ENCODE assay signal across 23 cellular contexts in genomic region chr21:31879251-31879650, GRCh38. TPM values are rescaled to one million over a fixed set of nuclear protein-coding genes. Genes with fewer than 3 reads are reported as not detected.
DNase-seq lines count a peak whose midpoint lies in the region; ATAC-seq and TF ChIP-seq lines count a peak whose summit lies in the region.
"Had no signal": no experiment of that assay in that cellular context is flagged by ENCODE, and none has a peak within 500 bp of the region (broad histone marks: within the 10 kb centered on the region; RNA-seq: fewer than 3 reads in every experiment).

No MANE protein-coding gene starts in this region.

- no peak overlapping the region for H2AFZ ChIP-seq in Karpas-422 (ENCODE audit: low read length)

- H3K27me3 ChIP-seq in Karpas-422 (ENCODE audit: low read length) = no peaks in the 10 kb centered on the region
- H3K27me3 ChIP-seq in RWPE2 (ENCODE audit: insufficient read depth, poor library complexity, severe bottlenecking) = peaks cover 62% of the 10 kb centered on the region
- no peaks in the 10 kb centered on the region for H3K27me3 ChIP-seq in prostate gland (replicated peaks; ENCODE audit: insufficient read depth)
- peaks cover 25% of the 10 kb centered on the region for H3K27me3 ChIP-seq in A673 (replicated peaks; ENCODE audit: insufficient read depth, low read depth, low read length, poor library complexity)

- H3K4me3 ChIP-seq in Karpas-422 (ENCODE audit: low read length) (no peak overlapping the region), RWPE2 (ENCODE audit: severe bottlenecking) (no peak overlapping the region), prostate gland (no peak overlapping the region), A673 (ENCODE audit: low read depth, low read length, poor library complexity, severe bottlenecking) (no peak overlapping the region)
- H3K4me3 ChIP-seq: gastrocnemius medialis had no signal

- no TSS peak for BruUV-seq in A673 (replicated peaks; lab: Mats Ljungman, UMichigan)

- WGBS in prostate gland = 34% methylated on average over 10 of the region's 10 CpGs

- no peak overlapping the region for H3K4me3 Mint-ChIP-seq in activated CD4-positive, alpha-beta memory T cell treated with anti-CD3 and anti-CD28 coated beads, Interleukin-2, amount 10 ng/mL, durations not matched to agents 7 days and 5 days
- H3K4me3 Mint-ChIP-seq: activated naive CD4-positive, alpha-beta T cell treated with anti-CD3 and anti-CD28 coated beads, Interleukin-2, amount 50 U/mL, for 24 hours; activated T-helper 1 cell treated with anti-CD3 and anti-CD28 coated beads, Interleukin-12 subunit alpha, Interleukin-12 subunit beta, Interleukin-2, Interleukin-4 antibody, amounts not matched to agents 30 ng/mL and 10 ng/mL and 1 ng/mL, durations not matched to agents 14 hours and 24 hours and 36 hours; CD4-positive, CD25-positive, alpha-beta regulatory T cell; naive thymus-derived CD8-positive, alpha-beta T cell; stimulated activated effector memory CD8-positive, alpha-beta T cell treated with anti-CD3 and anti-CD28 coated beads, Interleukin-12 subunit alpha, Interleukin-12 subunit beta, amount 100 ng/mL, for 72 hours; T-helper 1 cell treated with Interleukin-12 subunit alpha and Interleukin-12 subunit beta and Interleukin-4 antibody, amounts not matched to agents 30 μg/mL and 1 μg/mL, for 36 hours had no signal

- ATAC-seq in RWPE2 (ENCODE audit: low read depth) (0 out of 3 replicates have a peak, but pooled peaks have one; percentile 33), HG03565 (IDR thresholded peaks at IDR 0.05; ENCODE audit: unreplicated experiment) (no peak)
- ATAC-seq: naive thymus-derived CD8-positive, alpha-beta T cell; stimulated activated effector memory CD8-positive, alpha-beta T cell treated with anti-CD3 and anti-CD28 coated beads, Interleukin-12 subunit alpha, Interleukin-12 subunit beta, amount 100 ng/mL, for 72 hours had no signal

- H3K9me2 ChIP-seq in Karpas-422 (replicated peaks; ENCODE audit: insufficient read depth, low read length) = no peaks in the 10 kb centered on the region

- no peaks in the 10 kb centered on the region for H3K36me3 ChIP-seq in Karpas-422 (ENCODE audit: insufficient read depth, low read length)
- H3K36me3 ChIP-seq in RWPE2 (ENCODE audit: low read depth) = no peaks in the 10 kb centered on the region
- H3K36me3 ChIP-seq in prostate gland = no peaks in the 10 kb centered on the region
- H3K36me3 ChIP-seq in A673 (ENCODE audit: insufficient read depth, low read length, poor library complexity, severe bottlenecking) = no peaks in the 10 kb centered on the region
- H3K36me3 ChIP-seq: gastrocnemius medialis had no signal

- H3K9me3 Mint-ChIP-seq in activated CD4-positive, alpha-beta memory T cell treated with anti-CD3 and anti-CD28 coated beads, Interleukin-2, amount 10 ng/mL, durations not matched to agents 7 days and 5 days = no peaks in the 10 kb centered on the region
- H3K9me3 Mint-ChIP-seq: activated naive CD4-positive, alpha-beta T cell treated with anti-CD3 and anti-CD28 coated beads, Interleukin-2, amount 50 U/mL, for 24 hours; activated T-helper 1 cell treated with anti-CD3 and anti-CD28 coated beads, Interleukin-12 subunit alpha, Interleukin-12 subunit beta, Interleukin-2, Interleukin-4 antibody, amounts not matched to agents 30 ng/mL and 10 ng/mL and 1 ng/mL, durations not matched to agents 14 hours and 24 hours and 36 hours; stimulated activated effector memory CD8-positive, alpha-beta T cell treated with anti-CD3 and anti-CD28 coated beads, Interleukin-12 subunit alpha, Interleukin-12 subunit beta, amount 100 ng/mL, for 72 hours had no signal

- no peak overlapping the region for H3K27ac Mint-ChIP-seq in activated CD4-positive, alpha-beta memory T cell treated with anti-CD3 and anti-CD28 coated beads, Interleukin-2, amount 10 ng/mL, durations not matched to agents 7 days and 5 days
- H3K27ac Mint-ChIP-seq: activated naive CD4-positive, alpha-beta T cell treated with anti-CD3 and anti-CD28 coated beads, Interleukin-2, amount 50 U/mL, for 24 hours; activated T-helper 1 cell treated with anti-CD3 and anti-CD28 coated beads, Interleukin-12 subunit alpha, Interleukin-12 subunit beta, Interleukin-2, Interleukin-4 antibody, amounts not matched to agents 30 ng/mL and 10 ng/mL and 1 ng/mL, durations not matched to agents 14 hours and 24 hours and 36 hours; stimulated activated effector memory CD8-positive, alpha-beta T cell treated with anti-CD3 and anti-CD28 coated beads, Interleukin-12 subunit alpha, Interleukin-12 subunit beta, amount 100 ng/mL, for 72 hours; T-helper 1 cell treated with Interleukin-12 subunit alpha and Interleukin-12 subunit beta and Interleukin-4 antibody, amounts not matched to agents 30 μg/mL and 1 μg/mL, for 36 hours had no signal

- no peaks in the 10 kb centered on the region for H3K4me1 Mint-ChIP-seq in activated CD4-positive, alpha-beta memory T cell treated with anti-CD3 and anti-CD28 coated beads, Interleukin-2, amount 10 ng/mL, durations not matched to agents 7 days and 5 days
- H3K4me1 Mint-ChIP-seq: activated naive CD4-positive, alpha-beta T cell treated with anti-CD3 and anti-CD28 coated beads, Interleukin-2, amount 50 U/mL, for 24 hours; CD4-positive, CD25-positive, alpha-beta regulatory T cell; stimulated activated effector memory CD8-positive, alpha-beta T cell treated with anti-CD3 and anti-CD28 coated beads, Interleukin-12 subunit alpha, Interleukin-12 subunit beta, amount 100 ng/mL, for 72 hours had no signal

- no peaks in the 10 kb centered on the region for H3K79me2 ChIP-seq in Karpas-422 (ENCODE audit: low read length)

- no peak overlapping the region for H3K9ac ChIP-seq in Karpas-422 (ENCODE audit: low read length)

- H4K20me1 ChIP-seq in Karpas-422 (ENCODE audit: insufficient read depth, low read depth, low read length) = no peaks in the 10 kb centered on the region

- H3K36me3 Mint-ChIP-seq in activated CD4-positive, alpha-beta memory T cell treated with anti-CD3 and anti-CD28 coated beads, Interleukin-2, amount 10 ng/mL, durations not matched to agents 7 days and 5 days (ENCODE audit: low read depth) = no peaks in the 10 kb centered on the region
- H3K36me3 Mint-ChIP-seq: activated naive CD4-positive, alpha-beta T cell treated with anti-CD3 and anti-CD28 coated beads, Interleukin-2, amount 50 U/mL, for 24 hours; CD4-positive, CD25-positive, alpha-beta regulatory T cell; stimulated activated effector memory CD8-positive, alpha-beta T cell treated with anti-CD3 and anti-CD28 coated beads, Interleukin-12 subunit alpha, Interleukin-12 subunit beta, amount 100 ng/mL, for 72 hours had no signal

- no peak overlapping the region for H3K4me2 ChIP-seq in Karpas-422 (ENCODE audit: low read depth, low read length, poor library complexity, severe bottlenecking)

- TF ChIP-seq POLR2A in prostate gland (IDR thresholded peaks at IDR 0.05) = no peak

- H3K27ac ChIP-seq in Karpas-422 (ENCODE audit: low read length) = no peak overlapping the region
- H3K27ac ChIP-seq in RWPE2 (ENCODE audit: poor library complexity, severe bottlenecking) = no peak overlapping the region
- H3K27ac ChIP-seq in prostate gland = no peak overlapping the region
- H3K27ac ChIP-seq in A673 (ENCODE audit: low read depth, low read length, poor library complexity, severe bottlenecking) = no peak overlapping the region

- TF ChIP-seq CTCF in RWPE2 (IDR thresholded peaks at IDR 0.05; ENCODE audit: poor library complexity, severe bottlenecking) = no peak
- TF ChIP-seq CTCF in prostate gland (IDR thresholded peaks at IDR 0.05) = no peak
- no peak for TF ChIP-seq CTCF in A673 (conservative IDR thresholded peaks at IDR 0.05; ENCODE audit: low read depth, low read length)

- H3K27me3 Mint-ChIP-seq in activated CD4-positive, alpha-beta memory T cell treated with anti-CD3 and anti-CD28 coated beads, Interleukin-2, amount 10 ng/mL, durations not matched to agents 7 days and 5 days = peaks cover 30% of the 10 kb centered on the region

- CTCF ChIA-PET in activated CD4-positive, alpha-beta memory T cell treated with anti-CD3 and anti-CD28 coated beads, Interleukin-2, amount 10 ng/mL, durations not matched to agents 7 days and 5 days (lab: Charles Lee) = no interaction called here
- CTCF ChIA-PET in A673 (lab: Charles Lee) = no interaction called here

- POLR2A ChIA-PET in activated CD4-positive, alpha-beta memory T cell treated with anti-CD3 and anti-CD28 coated beads, Interleukin-2, amount 10 ng/mL, durations not matched to agents 7 days and 5 days (lab: Charles Lee) = no interaction called here
- POLR2A ChIA-PET in A673 (lab: Charles Lee; ENCODE audit: low non-redundant PET) = no interaction called here

- intact Hi-C loops in prostate gland (cut with DNase I) = no loop called here
- intact Hi-C loops in A673 (cut with micrococcal nuclease; ENCODE audit: unreplicated experiment) = no loop called here

- H3K9me3 ChIP-seq in Karpas-422 (ENCODE audit: low read length) = no peaks in the 10 kb centered on the region
- no peaks in the 10 kb centered on the region for H3K9me3 ChIP-seq in RWPE2 (ENCODE audit: severe bottlenecking)
- H3K9me3 ChIP-seq in prostate gland = no peaks in the 10 kb centered on the region
- no peaks in the 10 kb centered on the region for H3K9me3 ChIP-seq in A673 (ENCODE audit: low read depth, low read length, poor library complexity, severe bottlenecking)
- H3K9me3 ChIP-seq: gastrocnemius medialis had no signal

- DNase-seq in Karpas-422 = peak; percentile 22
- DNase-seq in RWPE2 (ENCODE audit: low spot score) = no peak
- DNase-seq in islet precursor cell = peak; percentile 48
- peak; percentile 42 for DNase-seq in prostate gland (ENCODE audit: low spot score)
- no peak for DNase-seq in activated CD4-positive, alpha-beta memory T cell treated with anti-CD3 and anti-CD28 coated beads, Interleukin-2, amount 10 ng/mL, durations not matched to agents 7 days and 5 days
- no peak for DNase-seq in A673 (ENCODE audit: low spot score)
- DNase-seq: activated CD4-positive, alpha-beta T cell treated with anti-CD3 and anti-CD28 coated beads for 48 hours; CD4-positive, CD25-positive, alpha-beta regulatory T cell; DMS 273 treated with DMSO at 0.1 percent for 48 hours; effector CD4-positive, alpha-beta T cell; erythroblast; gastrocnemius medialis; Kasumi-1; naive thymus-derived CD8-positive, alpha-beta T cell; NCI-H1092; NCI-H2029 treated with DMSO at 0.1 percent for 48 hours; posterior cingulate gyrus; stimulated activated CD4-positive, alpha-beta T cell treated with anti-CD3 and anti-CD28 coated beads, Interleukin-1b, Interleukin-23, amount 100 ng/mL, for 48 hours had no signal

- no peaks in the 10 kb centered on the region for H3K4me1 ChIP-seq in Karpas-422 (ENCODE audit: low read length)
- no peaks in the 10 kb centered on the region for H3K4me1 ChIP-seq in RWPE2 (ENCODE audit: insufficient read depth, poor library complexity, severe bottlenecking)
- no peaks in the 10 kb centered on the region for H3K4me1 ChIP-seq in prostate gland (replicated peaks)
- no peaks in the 10 kb centered on the region for H3K4me1 ChIP-seq in A673 (ENCODE audit: insufficient read depth, low read length, poor library complexity, severe bottlenecking)

RNA-seq across cellular contexts. Expression of gene HUNK, which starts 6.4 kb away (rescaled TPM):
- not detected in 2 replicates for total RNA-seq in Karpas-422 (2014; rRNA removed; shearing (Covaris generic); ENCODE audit: low replicate concordance)
- 1 to 10 TPM; 3.7 to 5.0 TPM for total RNA-seq in prostate gland
- under 1 TPM; 0.03 to 0.05 TPM for total RNA-seq in activated CD4-positive, alpha-beta memory T cell treated with anti-CD3 and anti-CD28 coated beads, Interleukin-2, amount 10 ng/mL, durations not matched to agents 7 days and 5 days
- total RNA-seq in A673 (2021) = 1.9 and 2.1 TPM in 2 replicates
- total RNA-seq: CD4-positive, CD25-positive, alpha-beta regulatory T cell had no signal

Comparison
In these comparisons a context has a peak if more than half of its experiments do, and no peak if none do; other contexts are left out.
1. DNase-seq: peak in Karpas-422 (single experiment), islet precursor cell (single experiment) and prostate gland (single experiment); none in RWPE2 (single experiment), activated CD4-positive, alpha-beta memory T cell treated with anti-CD3 and anti-CD28 coated beads, Interleukin-2, amount 10 ng/mL, durations not matched to agents 7 days and 5 days (single experiment) and A673 (single experiment).